ENCODE assay signal across 1 cellular context in genomic region chr6:33160728-33161323, GRCh38.
TF ChIP-seq lines count a peak whose summit lies in the region.

No MANE protein-coding gene starts in this region.

TF ChIP-seq in K562, 482 proteins besides CTCF, POLR2A, EP300 and RAD21:
- no peak for TF ChIP-seq HBP1 (CRISPR knock-in tag; IDR thresholded peaks at IDR 0.05)
